ENCODE assay signal across 8 cellular contexts in the genomic region with DNA sequence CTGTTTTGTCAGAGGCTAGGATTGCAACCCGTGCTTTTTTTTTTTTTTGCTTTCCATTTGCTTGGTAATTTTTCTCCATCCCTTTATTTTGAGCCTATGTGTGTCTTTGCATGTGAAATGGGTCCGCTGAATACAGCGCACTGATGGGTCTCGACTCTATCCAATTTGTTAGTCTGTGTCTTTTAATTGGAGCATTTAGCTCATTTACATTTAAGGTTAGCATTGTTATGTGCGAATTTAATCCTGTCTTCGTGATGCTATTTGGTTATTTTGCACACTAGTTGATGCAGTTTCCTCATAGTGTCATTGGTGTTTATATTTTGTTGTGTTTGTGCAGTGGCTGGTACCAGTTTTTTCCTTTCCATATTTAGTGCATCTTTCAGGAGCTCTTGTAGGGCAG. TPM values are rescaled to one million over a fixed set of nuclear protein-coding genes. Genes with fewer than 3 reads are reported as not detected.
"Had no signal": no experiment of that assay in that cellular context is flagged by ENCODE, and none has a peak within 500 bp of the region (broad histone marks: within the 10 kb centered on the region; RNA-seq: fewer than 3 reads in every experiment).

No MANE protein-coding gene starts in this region.

- FAIRE-seq: G401.6, GM12878, GM12891, GM12892, GM18507, GM19239 had no signal

- ATAC-seq: GM12878 had no signal

- H3K4me3 ChIP-seq: GM12878 had no signal

- DNase-seq: GDM1 had no signal

RNA-seq across cellular contexts. Expression of a gene that starts 36.2 kb away (rescaled TPM):
- total RNA-seq: G401, GM12878 had no signal
- polyA plus RNA-seq: GM12878 had no signal

RNA-seq across cellular contexts. Expression of a gene that starts 56.4 kb away (rescaled TPM):
- total RNA-seq: G401, GM12878 had no signal
- polyA plus RNA-seq: GM12878 had no signal

RNA-seq across cellular contexts. Expression of a gene that starts 59.8 kb away (rescaled TPM):
- total RNA-seq: G401, GM12878 had no signal
- polyA plus RNA-seq: GM12878 had no signal
